13 cellular contexts compared by ENCODE assay signal in genomic region chr20:2865630-2866029, GRCh38. TPM values are rescaled to one million over a fixed set of nuclear protein-coding genes. Genes with fewer than 3 reads are reported as not detected.
DNase-seq lines count a peak whose midpoint lies in the region; ATAC-seq, FAIRE-seq and TF ChIP-seq lines count a peak whose summit lies in the region.
"Had no signal": no experiment of that assay in that cellular context is flagged by ENCODE, and none has a peak within 500 bp of the region (broad histone marks: within the 10 kb centered on the region; RNA-seq: fewer than 3 reads in every experiment).

No MANE protein-coding gene starts in this region.

- peaks cover 17% of the 10 kb centered on the region for H3K36me3 Mint-ChIP-seq in T-cell

- BruUV-seq in GM12878 (replicated peaks; lab: Mats Ljungman, UMichigan): no TSS peak

- no peak for TF ChIP-seq EP300 in GM12878 (IDR thresholded peaks at IDR 0.05; ENCODE audit: borderline replicate concordance in 1 of 2, control insufficient read depth in 1 of 2, low read depth in 2 of 2, low read length in 2 of 2)

- no peaks in the 10 kb centered on the region for H3K79me2 ChIP-seq in GM12878 (ENCODE audit: control insufficient read depth, insufficient read depth, low read length)

- peak overlapping the region; percentile 77 to 82 for H3K27ac Mint-ChIP-seq in T-cell

- H3K4me2 ChIP-seq in GM12878 (ENCODE audit: control insufficient read depth, insufficient read depth): no peak overlapping the region

- no peaks in the 10 kb centered on the region for H3K27me3 Mint-ChIP-seq in T-cell
- H3K27me3 Mint-ChIP-seq: naive B cell had no signal

- 69% methylated on average over 3 of the region's 3 CpGs for WGBS in GM12878 (ENCODE audit: insufficient coverage, insufficient replicate concordance, low lambda C conversion rate, missing lambda C conversion rate)

- no peak overlapping the region for H3K9ac ChIP-seq in GM12878 (ENCODE audit: control insufficient read depth, insufficient read depth, low read length)

- H3K4me1 Mint-ChIP-seq in T-cell: peaks cover 30 to 39% (median 34%) of the 10 kb centered on the region in 3 donors

- peak; percentile 33; the same call in 1 of the 2 replicates for TF ChIP-seq RAD21 in GM12878 (IDR thresholded peaks at IDR 0.05; ENCODE audit: insufficient read depth, low read depth, low read length)

- H3K4me3 Mint-ChIP-seq in T-cell: peak overlapping the region in 1 of 3 donors; percentile 55
- H3K4me3 Mint-ChIP-seq: naive B cell had no signal

- H3K9me3 Mint-ChIP-seq in T-cell: no peaks in the 10 kb centered on the region
- H3K9me3 Mint-ChIP-seq: naive B cell had no signal

- peaks cover 1% of the 10 kb centered on the region for H3K4me1 ChIP-seq in GM12878 (ENCODE audit: control insufficient read depth, insufficient read depth, low read length)

- POLR2A ChIA-PET in T-cell (lab: Charles Lee): interaction anchor here in 1 of 2 donors (0.6 kb wide), 2 partner anchors 180 to 355 kb away, joined by 4 to 5 read pairs; partner anchors contain the start of gene MRPS26
- POLR2A ChIA-PET in GM12878 (lab: Charles Lee): no interaction called here

- CTCF ChIA-PET in T-cell (lab: Charles Lee) (interaction anchor here in 1 of 2 donors (0.5 to 1.1 kb wide), 4 partner anchors 25 to 152 kb away, joined by 3 to 5 read pairs (median 4); partner anchors contain the start of genes PCED1A and VPS16), GM12878 (lab: Yijun Ruan, JAX) (interaction anchor here (0.6 to 2.1 kb wide), 2 partner anchors 118 to 135 kb away, joined by 4 to 7 read pairs; no protein-coding TSS in a partner anchor)

- no peak for FAIRE-seq in GM12878 (lab: Jason Lieb, UNC)
- FAIRE-seq: urothelium cell line had no signal

- TF ChIP-seq POLR2A in GM12878 (IDR thresholded peaks at IDR 0.05; ENCODE audit: low read depth, low read length): no peak

- DNase-seq in GM06990 (ENCODE audit: extremely low read depth, insufficient read length): no peak
- DNase-seq in T-cell: peak in 22 of 34 experiments; percentile 18 to 65 (median 50)
- no peak for DNase-seq in GM12878 (ENCODE audit: low read depth, low spot score)
- DNase-seq in stimulated activated CD4-positive, alpha-beta T cell treated with anti-CD3 and anti-CD28 coated beads, Interleukin-1b, Interleukin-23, amount 100 ng/mL, for 48 hours: peak; percentile 62
- DNase-seq in cerebellar nuclear complex (lab: John Stamatoyannopoulos, UW): no peak
- DNase-seq: DMS153, naive B cell, NCI-H226 had no signal

- H3K27me3 ChIP-seq in GM06990 (replicated peaks; ENCODE audit: control insufficient read depth, insufficient read depth, low read length) (no peaks in the 10 kb centered on the region), GM12878 (replicated peaks in 1 of 2; ENCODE audit: control insufficient read depth in 2 of 2, insufficient read depth in 2 of 2, low read length in 1 of 2) (no peaks in the 10 kb centered on the region)

- no peak overlapping the region for H3K27ac ChIP-seq in GM12878 (ENCODE audit: control insufficient read depth, insufficient read depth)

- intact Hi-C loops in GM12878 (cut with micrococcal nuclease; ENCODE audit: unreplicated experiment): no loop called here

- ATAC-seq in T-cell (replicated peaks in 1 of 4) (peak; percentile 45 to 94 (median 71)), GM12878 (no peak), HG03280 (IDR thresholded peaks at IDR 0.05; ENCODE audit: unreplicated experiment) (no peak), GM18511 (IDR thresholded peaks at IDR 0.05; ENCODE audit: unreplicated experiment) (no peak), HG03378 (IDR thresholded peaks at IDR 0.05; ENCODE audit: unreplicated experiment) (no peak)
- ATAC-seq: SK-N-SH treated with all-trans-retinoic acid at 6 μM for 48 hours had no signal

- H4K20me1 ChIP-seq in GM12878 (ENCODE audit: control insufficient read depth, insufficient read depth): no peaks in the 10 kb centered on the region

- in situ Hi-C loops in GM12878 (cut with MboI): no loop called here

- no peak overlapping the region for H2AFZ ChIP-seq in GM12878 (ENCODE audit: control insufficient read depth, low read depth, low read length)

- H3K36me3 ChIP-seq in GM06990 (ENCODE audit: control insufficient read depth, insufficient read depth, low read length): peaks cover 27% of the 10 kb centered on the region
- peaks cover 8 to 10% of the 10 kb centered on the region in 2 experiments for H3K36me3 ChIP-seq in GM12878 (ENCODE audit: control insufficient read depth in 2 of 2, insufficient read depth in 2 of 2, low read length in 1 of 2)

- SMC1A ChIA-PET in GM12878 (lab: Charles Lee; ENCODE audit: uncharacterized antibody, unreplicated experiment): interaction anchor here (1.0 kb wide), 1 partner anchor 35 kb away, joined by 3 read pairs; no protein-coding TSS in a partner anchor

- peak; percentile 8 for TF ChIP-seq CTCF in GM06990 (IDR thresholded peaks at IDR 0.05; ENCODE audit: insufficient read depth, low read length, poor library complexity, severe bottlenecking)
- no peak for TF ChIP-seq CTCF in GM12878 (IDR thresholded peaks at IDR 0.05 in 2 of 3, conservative IDR thresholded peaks at IDR 0.05 in 1 of 3; ENCODE audit: control insufficient read depth in 2 of 3, extremely low read depth in 1 of 3, insufficient read depth in 1 of 3, low read depth in 3 of 3, low read length in 3 of 3)

- RAD21 ChIA-PET in GM12878 (lab: Charles Lee; ENCODE audit: unreplicated experiment): interaction anchor here (1.2 kb wide), 1 partner anchor 135 kb away, joined by 3 read pairs; no protein-coding TSS in a partner anchor

- H3K9me3 ChIP-seq in GM12878 (replicated peaks; ENCODE audit: control insufficient read depth, insufficient read depth, low read length): no peaks in the 10 kb centered on the region

- H3K4me3 ChIP-seq in GM06990 (replicated peaks; ENCODE audit: low read depth, low read length): no peak overlapping the region
- H3K4me3 ChIP-seq in GM12878: no peak overlapping the region

RNA-seq across cellular contexts. Expression of gene PTPRA, which starts 7.7 kb away (rescaled TPM):
- total RNA-seq in T-cell (10 to 100 TPM; 66.2 to 98.6 (median 71.5) TPM), GM12878 (2014; rRNA removed) (33.6 and 34.3 TPM in 2 replicates), GM12878 (2014; rRNA removed; fragmentation: Illumina TruSeq; extraction: Trizol) (26.5 and 28.9 TPM in 2 replicates), GM12878 (2021) (39.3 and 40.2 TPM in 2 replicates)
- total RNA-seq in GM12878 (2013; cell fraction: nucleolus; rRNA removed): 90.5 and 96.2 TPM in 2 replicates
- polyA plus RNA-seq in GM12878 (2011; ENCODE audit: low read depth): 18.7 TPM
- polyA plus RNA-seq in GM12878 (2011; rRNA removed) (61.9 and 75.7 TPM in 2 replicates), GM12878 (2014; fragmentation: Illumina TruSeq; extraction: Trizol) (62.1 and 71.5 TPM in 2 replicates), GM12878 (2014; fragmentation: Nextera tagmentation; extraction: Ambion mirVana) (1 to 10 TPM; 3.9 to 8.0 TPM), GM12878 (2014; rRNA removed) (34.9 and 36.0 TPM in 2 replicates), GM12878 (2016; fragmentation: Nextera tagmentation; extraction: Ambion mirVana) (10 to 100 TPM; 15.6 to 36.5 TPM)
- polyA plus RNA-seq in GM12878 (2011; cell fraction: cytosol; rRNA removed): 36.1 and 37.8 TPM in 2 replicates
- 48.7 and 58.2 TPM in 2 replicates for polyA plus RNA-seq in GM12878 (2011; cell fraction: nucleus; rRNA removed)
- 22.9 and 28.1 TPM in 2 replicates for polyA plus RNA-seq in GM12878 (2012)
- 43.7 and 65.3 TPM in 2 replicates for polyA minus RNA-seq in GM12878 (2011; rRNA and poly(A)+ RNA removed)
- polyA minus RNA-seq in GM12878 (2011; cell fraction: cytosol; rRNA and poly(A)+ RNA removed): 15.0 and 20.7 TPM in 2 replicates
- polyA minus RNA-seq in GM12878 (2011; cell fraction: nucleus; rRNA and poly(A)+ RNA removed): 19.7 and 23.9 TPM in 2 replicates

RNA-seq across cellular contexts. Expression of gene VPS16, which starts 25.1 kb away (rescaled TPM):
- 10 to 100 TPM; 44.5 to 72.2 (median 68.2) TPM for total RNA-seq in T-cell
- 24.4 and 24.7 TPM in 2 replicates for total RNA-seq in GM12878 (2013; cell fraction: nucleolus; rRNA removed)
- total RNA-seq in GM12878 (2014; rRNA removed): 26.6 and 27.2 TPM in 2 replicates
- 16.1 and 16.8 TPM in 2 replicates for total RNA-seq in GM12878 (2014; rRNA removed; fragmentation: Illumina TruSeq; extraction: Trizol)
- total RNA-seq in GM12878 (2021): 35.9 and 37.5 TPM in 2 replicates
- polyA plus RNA-seq in GM12878 (2011; ENCODE audit: low read depth): 15.1 TPM
- polyA plus RNA-seq in GM12878 (2011; rRNA removed): 15.6 and 29.9 TPM in 2 replicates
- 32.6 and 42.1 TPM in 2 replicates for polyA plus RNA-seq in GM12878 (2011; cell fraction: cytosol; rRNA removed)
- 161 and 180 TPM in 2 replicates for polyA plus RNA-seq in GM12878 (2011; cell fraction: nucleus; rRNA removed)
- polyA plus RNA-seq in GM12878 (2012): 22.8 and 23.0 TPM in 2 replicates
- polyA plus RNA-seq in GM12878 (2014; fragmentation: Illumina TruSeq; extraction: Trizol): 9.5 and 18.1 TPM in 2 replicates
- polyA plus RNA-seq in GM12878 (2014; fragmentation: Nextera tagmentation; extraction: Ambion mirVana): 10 to 100 TPM in 1 of 2 experiments, 1 to 10 TPM in 1; 8.4 to 19.4 TPM
- polyA plus RNA-seq in GM12878 (2014; rRNA removed): 31.8 and 34.3 TPM in 2 replicates
- 10 to 100 TPM; 26.3 to 26.5 TPM for polyA plus RNA-seq in GM12878 (2016; fragmentation: Nextera tagmentation; extraction: Ambion mirVana)
- 31.6 and 44.2 TPM in 2 replicates for polyA minus RNA-seq in GM12878 (2011; rRNA and poly(A)+ RNA removed)
- 14.2 and 15.5 TPM in 2 replicates for polyA minus RNA-seq in GM12878 (2011; cell fraction: cytosol; rRNA and poly(A)+ RNA removed)
- 34.2 and 39.6 TPM in 2 replicates for polyA minus RNA-seq in GM12878 (2011; cell fraction: nucleus; rRNA and poly(A)+ RNA removed)

RNA-seq across cellular contexts. Expression of gene PCED1A, which starts 25.2 kb away (rescaled TPM):
- total RNA-seq in T-cell: 100 to 1,000 TPM in 2 of 5 donors, 10 to 100 TPM in 3; 65.1 to 111 (median 95.2) TPM
- 46.9 and 56.1 TPM in 2 replicates for total RNA-seq in GM12878 (2013; cell fraction: nucleolus; rRNA removed)
- total RNA-seq in GM12878 (2014; rRNA removed): 16.0 and 17.8 TPM in 2 replicates
- total RNA-seq in GM12878 (2014; rRNA removed; fragmentation: Illumina TruSeq; extraction: Trizol): 9.1 and 9.5 TPM in 2 replicates
- 24.0 and 28.6 TPM in 2 replicates for total RNA-seq in GM12878 (2021)
- 11.6 TPM for polyA plus RNA-seq in GM12878 (2011; ENCODE audit: low read depth)
- 9.1 and 18.8 TPM in 2 replicates for polyA plus RNA-seq in GM12878 (2011; rRNA removed)
- polyA plus RNA-seq in GM12878 (2011; cell fraction: cytosol; rRNA removed): 20.9 and 28.3 TPM in 2 replicates
- polyA plus RNA-seq in GM12878 (2011; cell fraction: nucleus; rRNA removed): 114 and 156 TPM in 2 replicates
- polyA plus RNA-seq in GM12878 (2012): 30.4 and 31.3 TPM in 2 replicates
- 3.9 and 11.3 TPM in 2 replicates for polyA plus RNA-seq in GM12878 (2014; fragmentation: Illumina TruSeq; extraction: Trizol)
- 10 to 100 TPM in 1 of 2 experiments, 1 to 10 TPM in 1; 4.5 to 12.7 TPM for polyA plus RNA-seq in GM12878 (2014; fragmentation: Nextera tagmentation; extraction: Ambion mirVana)
- polyA plus RNA-seq in GM12878 (2014; rRNA removed): 30.9 and 33.7 TPM in 2 replicates
- polyA plus RNA-seq in GM12878 (2016; fragmentation: Nextera tagmentation; extraction: Ambion mirVana): 10 to 100 TPM in 1 of 2 experiments, 1 to 10 TPM in 1; 7.0 to 11.2 TPM
- 4.1 and 6.3 TPM in 2 replicates for polyA minus RNA-seq in GM12878 (2011; rRNA and poly(A)+ RNA removed)
- 6.7 and 10.7 TPM in 2 replicates for polyA minus RNA-seq in GM12878 (2011; cell fraction: cytosol; rRNA and poly(A)+ RNA removed)
- 16.2 and 19.4 TPM in 2 replicates for polyA minus RNA-seq in GM12878 (2011; cell fraction: nucleus; rRNA and poly(A)+ RNA removed)

RNA-seq across cellular contexts. Expression of gene TMEM239, which starts 49.5 kb away (rescaled TPM):
- total RNA-seq in T-cell (not detected), GM12878 (2014; rRNA removed) (not detected in 2 replicates), GM12878 (2014; rRNA removed; fragmentation: Illumina TruSeq; extraction: Trizol) (not detected in 2 replicates), GM12878 (2021) (not detected in 2 replicates)
- not detected in 2 replicates for total RNA-seq in GM12878 (2013; cell fraction: nucleolus; rRNA removed)
- polyA plus RNA-seq in GM12878 (2011; ENCODE audit: low read depth): not detected
- polyA plus RNA-seq in GM12878 (2011; rRNA removed) (not detected in 2 replicates), GM12878 (2014; fragmentation: Illumina TruSeq; extraction: Trizol) (not detected in 2 replicates), GM12878 (2014; fragmentation: Nextera tagmentation; extraction: Ambion mirVana) (not detected), GM12878 (2014; rRNA removed) (not detected in 2 replicates), GM12878 (2016; fragmentation: Nextera tagmentation; extraction: Ambion mirVana) (not detected)
- not detected in 2 replicates for polyA plus RNA-seq in GM12878 (2011; cell fraction: cytosol; rRNA removed)
- not detected in 2 replicates for polyA plus RNA-seq in GM12878 (2011; cell fraction: nucleus; rRNA removed)
- polyA plus RNA-seq in GM12878 (2012): not detected in 2 replicates
- polyA minus RNA-seq in GM12878 (2011; rRNA and poly(A)+ RNA removed): not detected in 2 replicates
- not detected in 2 replicates for polyA minus RNA-seq in GM12878 (2011; cell fraction: cytosol; rRNA and poly(A)+ RNA removed)
- not detected in 2 replicates for polyA minus RNA-seq in GM12878 (2011; cell fraction: nucleus; rRNA and poly(A)+ RNA removed)

RNA-seq across cellular contexts. Expression of gene C20orf141, which starts 50.8 kb away (rescaled TPM):
- total RNA-seq in T-cell: not detected
- not detected in 2 replicates for total RNA-seq in GM12878 (2013; cell fraction: nucleolus; rRNA removed)
- total RNA-seq in GM12878 (2014; rRNA removed): not detected in 2 replicates
- not detected in 2 replicates for total RNA-seq in GM12878 (2014; rRNA removed; fragmentation: Illumina TruSeq; extraction: Trizol)
- total RNA-seq in GM12878 (2021): not detected in 2 replicates
- polyA plus RNA-seq in GM12878 (2011; ENCODE audit: low read depth): not detected
- polyA plus RNA-seq in GM12878 (2011; rRNA removed): not detected in 2 replicates
- polyA plus RNA-seq in GM12878 (2011; cell fraction: cytosol; rRNA removed): not detected in 2 replicates
- not detected in 2 replicates for polyA plus RNA-seq in GM12878 (2011; cell fraction: nucleus; rRNA removed)
- not detected in 2 replicates for polyA plus RNA-seq in GM12878 (2012)
- not detected in 2 replicates for polyA plus RNA-seq in GM12878 (2014; fragmentation: Illumina TruSeq; extraction: Trizol)
- not detected for polyA plus RNA-seq in GM12878 (2014; fragmentation: Nextera tagmentation; extraction: Ambion mirVana)
- not detected in 2 replicates for polyA plus RNA-seq in GM12878 (2014; rRNA removed)
- polyA plus RNA-seq in GM12878 (2016; fragmentation: Nextera tagmentation; extraction: Ambion mirVana): not detected
- not detected in 2 replicates for polyA minus RNA-seq in GM12878 (2011; rRNA and poly(A)+ RNA removed)
- polyA minus RNA-seq in GM12878 (2011; cell fraction: cytosol; rRNA and poly(A)+ RNA removed): not detected in 2 replicates
- not detected in 2 replicates for polyA minus RNA-seq in GM12878 (2011; cell fraction: nucleus; rRNA and poly(A)+ RNA removed)

Comparison
In these comparisons a context has a peak if more than half of its experiments do, and no peak if none do; other contexts are left out.
1. DNase-seq: peak in T-cell (22 of 34) and stimulated activated CD4-positive, alpha-beta T cell treated with anti-CD3 and anti-CD28 coated beads, Interleukin-1b, Interleukin-23, amount 100 ng/mL, for 48 hours (single experiment); none in GM06990 (single experiment), GM12878 (single experiment) and cerebellar nuclear complex (0 of 2).
2. ATAC-seq: peak in T-cell (4 of 4); none in GM12878 (single experiment), HG03280 (single experiment), GM18511 (single experiment) and HG03378 (single experiment).